Comparison of ENCODE assay signal across 10 cellular contexts in genomic region chr12:126772171-126772864, GRCh38.
A peak's percentile ranks its signal among the peaks of the same experiment; 100 is the strongest.
DNase-seq lines count a peak whose midpoint lies in the region; ATAC-seq, FAIRE-seq and TF ChIP-seq lines count a peak whose summit lies in the region.
"Had no signal": no experiment of that assay in that cellular context is flagged by ENCODE, and none has a peak within 500 bp of the region (broad histone marks: within the 10 kb centered on the region; RNA-seq: fewer than 3 reads in every experiment).

No MANE protein-coding gene starts in this region.

- H4K20me1 ChIP-seq in OCI-LY7 (ENCODE audit: insufficient read depth, low read length) = no peaks in the 10 kb centered on the region
- H4K20me1 ChIP-seq in astrocyte (ENCODE audit: insufficient read depth, low read length) = no peaks in the 10 kb centered on the region
- H4K20me1 ChIP-seq: BLaER1 had no signal

- no peak for FAIRE-seq in astrocyte (lab: Jason Lieb, UNC)

- DNase-seq in NOMO-1 treated with DMSO at 0.1 percent for 48 hours (lab: John Stamatoyannopoulos, UW; ENCODE audit: unreplicated experiment) = peak; percentile 47
- no peak for DNase-seq in NOMO-1 treated with dmso at 0.1 percent for 144 hours (lab: John Stamatoyannopoulos, UW; ENCODE audit: unreplicated experiment)
- no peak for DNase-seq in OCI-LY7 (ENCODE audit: low spot score)
- peak; percentile 68 for DNase-seq in astrocyte (ENCODE audit: low read depth)
- peak; percentile 11 for DNase-seq in stimulated activated CD4-positive, alpha-beta T cell treated with anti-CD3 and anti-CD28 coated beads, Interleukin-12 subunit alpha, Interleukin-12 subunit beta, amount 100 ng/mL, for 4 hours
- DNase-seq in superior temporal gyrus (ENCODE audit: extremely low spot score) = no peak
- no peak for DNase-seq in type B pancreatic cell (ENCODE audit: extremely low spot score, unreplicated experiment)

- no peaks in the 10 kb centered on the region for H3K9me2 ChIP-seq in OCI-LY7 (ENCODE audit: insufficient read depth, low read length)

- H3K36me3 Mint-ChIP-seq in astrocyte (ENCODE audit: low read depth, unreplicated experiment) (no peaks in the 10 kb centered on the region), type B pancreatic cell (no peaks in the 10 kb centered on the region)

- peak overlapping the region; percentile 69; the same call in 1 of the 2 replicates for H2AFZ ChIP-seq in OCI-LY7 (ENCODE audit: low read length)
- no peak overlapping the region for H2AFZ ChIP-seq in astrocyte (ENCODE audit: low read depth, low read length)

- POLR2A ChIA-PET in OCI-LY7 (lab: Charles Lee) = interaction anchor here (0.7 to 1.0 kb wide), 6 partner anchors 13 to 1769 kb away, joined by 3 to 5 read pairs (median 4); no protein-coding TSS in a partner anchor

- H3K4me1 ChIP-seq in OCI-LY7 (ENCODE audit: insufficient read depth, low read length, poor library complexity, severe bottlenecking) (no peaks in the 10 kb centered on the region), astrocyte (ENCODE audit: insufficient read depth, low read length) (no peaks in the 10 kb centered on the region)

- BruUV-seq in OCI-LY7 (replicated peaks; lab: Mats Ljungman, UMichigan) = no TSS peak

- H3K27ac ChIP-seq in OCI-LY7 (ENCODE audit: low read depth, low read length, poor library complexity, severe bottlenecking) (no peak overlapping the region), astrocyte (ENCODE audit: low read depth, low read length) (no peak overlapping the region)
- H3K27ac ChIP-seq: BLaER1, cardiac muscle cell had no signal

- H3K27ac Mint-ChIP-seq in astrocyte (ENCODE audit: unreplicated experiment) (no peak overlapping the region), type B pancreatic cell (no peak overlapping the region)

- H3K36me3 ChIP-seq in OCI-LY7 (ENCODE audit: insufficient read depth, low read length) = no peaks in the 10 kb centered on the region
- no peaks in the 10 kb centered on the region for H3K36me3 ChIP-seq in astrocyte (ENCODE audit: insufficient read depth, low read length)
- H3K36me3 ChIP-seq: cardiac muscle cell had no signal

- H3K9me3 Mint-ChIP-seq in astrocyte (ENCODE audit: unreplicated experiment) (peaks cover 21% of the 10 kb centered on the region), type B pancreatic cell (no peaks in the 10 kb centered on the region)

- H3K79me2 ChIP-seq in OCI-LY7 (ENCODE audit: insufficient read depth, low read depth, low read length) (no peaks in the 10 kb centered on the region), astrocyte (ENCODE audit: insufficient read depth, low read length) (no peaks in the 10 kb centered on the region)

- no peaks in the 10 kb centered on the region for H3K27me3 ChIP-seq in astrocyte (ENCODE audit: insufficient read depth, low read length)
- H3K27me3 ChIP-seq: BLaER1, cardiac muscle cell had no signal

- H3K9me3 ChIP-seq in OCI-LY7 (ENCODE audit: low read length) (no peaks in the 10 kb centered on the region), astrocyte (ENCODE audit: insufficient read depth, low read depth, low read length) (no peaks in the 10 kb centered on the region)

- peak; percentile 77 for ATAC-seq in HG02885 (IDR thresholded peaks at IDR 0.05; ENCODE audit: poor library complexity, unreplicated experiment)

- CTCF ChIA-PET in OCI-LY7 (lab: Charles Lee; ENCODE audit: unreplicated experiment) = no interaction called here

- H3K4me1 Mint-ChIP-seq in astrocyte (ENCODE audit: low read depth, unreplicated experiment) = no peaks in the 10 kb centered on the region
- H3K4me1 Mint-ChIP-seq in type B pancreatic cell (ENCODE audit: unreplicated experiment) = no peaks in the 10 kb centered on the region

- H3K27me3 Mint-ChIP-seq in astrocyte (ENCODE audit: low read depth, unreplicated experiment) = no peaks in the 10 kb centered on the region
- H3K27me3 Mint-ChIP-seq in type B pancreatic cell = no peaks in the 10 kb centered on the region

- no peak for TF ChIP-seq CTCF in OCI-LY7 (conservative IDR thresholded peaks at IDR 0.05; ENCODE audit: low read length)
- no peak for TF ChIP-seq CTCF in astrocyte (IDR thresholded peaks at IDR 0.05; ENCODE audit: insufficient read depth, low read depth, low read length)
- TF ChIP-seq CTCF in type B pancreatic cell (conservative IDR thresholded peaks at IDR 0.05) = no peak

- H3K4me2 ChIP-seq in OCI-LY7 (ENCODE audit: low read length) (peak overlapping the region; percentile 25; the same call in 1 of the 2 replicates), astrocyte (ENCODE audit: low read length) (no peak overlapping the region)
- H3K4me2 ChIP-seq: BLaER1 had no signal

- H3K9ac ChIP-seq in astrocyte (ENCODE audit: low read length) = no peak overlapping the region
- H3K9ac ChIP-seq: BLaER1 had no signal

- H3K4me3 Mint-ChIP-seq in astrocyte (ENCODE audit: unreplicated experiment) (no peak overlapping the region), type B pancreatic cell (no peak overlapping the region)

- no peak overlapping the region for H3K4me3 ChIP-seq in OCI-LY7 (ENCODE audit: low read depth, low read length, poor library complexity, severe bottlenecking)
- H3K4me3 ChIP-seq in astrocyte (ENCODE audit: insufficient read depth, low read depth, low read length) = no peak overlapping the region
- H3K4me3 ChIP-seq: BLaER1, cardiac muscle cell had no signal

- intact Hi-C loops in OCI-LY7 (cut with micrococcal nuclease; ENCODE audit: unreplicated experiment) = no loop called here

Comparison
In these comparisons a context has a peak if more than half of its experiments do, and no peak if none do; other contexts are left out.
1. DNase-seq: peak in NOMO-1 treated with DMSO at 0.1 percent for 48 hours (single experiment), astrocyte (single experiment) and stimulated activated CD4-positive, alpha-beta T cell treated with anti-CD3 and anti-CD28 coated beads, Interleukin-12 subunit alpha, Interleukin-12 subunit beta, amount 100 ng/mL, for 4 hours (single experiment); none in NOMO-1 treated with dmso at 0.1 percent for 144 hours (single experiment), OCI-LY7 (single experiment), superior temporal gyrus (single experiment) and type B pancreatic cell (single experiment).